In the genomic region with DNA sequence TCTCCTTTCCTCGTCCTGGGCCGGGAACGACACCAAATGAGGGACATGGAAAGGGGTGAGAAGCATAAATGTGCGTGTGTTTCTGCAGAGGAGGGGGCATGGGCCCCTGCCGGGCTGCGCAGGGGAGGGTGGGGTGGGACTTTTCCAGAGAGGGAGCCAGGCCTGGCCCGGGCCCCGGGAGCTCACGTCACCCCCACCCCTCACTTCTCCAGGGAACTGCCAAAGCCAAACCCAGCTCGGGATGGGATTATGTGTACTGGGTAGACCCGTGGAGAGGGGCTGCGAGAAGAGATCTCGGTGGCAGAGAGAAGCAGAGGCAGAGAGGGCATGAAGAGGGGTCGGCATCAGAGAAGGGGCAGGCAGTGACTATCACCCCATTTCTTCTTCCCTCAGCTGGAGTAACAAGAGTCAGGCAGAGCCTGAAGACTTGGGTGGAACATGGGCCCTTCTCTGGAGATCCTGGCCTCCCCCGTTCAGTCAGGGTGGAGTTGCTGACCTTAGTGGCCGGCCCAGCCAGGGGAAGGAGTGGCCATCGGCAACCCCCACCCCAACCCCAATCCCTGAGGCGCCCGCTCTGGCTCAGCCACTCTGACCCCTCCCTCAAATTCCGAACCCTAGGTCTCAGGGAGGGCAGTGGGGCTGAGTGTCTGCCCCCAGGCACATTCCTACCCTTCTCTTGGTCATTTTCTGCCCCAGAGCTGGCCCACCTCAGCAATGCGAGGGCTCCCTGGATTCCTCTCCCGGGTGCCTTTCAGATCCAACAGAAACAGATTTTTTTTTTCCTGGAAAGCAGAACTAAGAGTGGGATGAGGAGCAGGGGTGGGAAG, we compare ENCODE assay signal across 1 cellular context.
TF ChIP-seq lines count a peak whose summit lies in the region.

No MANE protein-coding gene starts in this region.

TF ChIP-seq in liver, 16 proteins besides CTCF, POLR2A, EP300 and RAD21 (continued from another document):
- TF ChIP-seq, protein P1, sequence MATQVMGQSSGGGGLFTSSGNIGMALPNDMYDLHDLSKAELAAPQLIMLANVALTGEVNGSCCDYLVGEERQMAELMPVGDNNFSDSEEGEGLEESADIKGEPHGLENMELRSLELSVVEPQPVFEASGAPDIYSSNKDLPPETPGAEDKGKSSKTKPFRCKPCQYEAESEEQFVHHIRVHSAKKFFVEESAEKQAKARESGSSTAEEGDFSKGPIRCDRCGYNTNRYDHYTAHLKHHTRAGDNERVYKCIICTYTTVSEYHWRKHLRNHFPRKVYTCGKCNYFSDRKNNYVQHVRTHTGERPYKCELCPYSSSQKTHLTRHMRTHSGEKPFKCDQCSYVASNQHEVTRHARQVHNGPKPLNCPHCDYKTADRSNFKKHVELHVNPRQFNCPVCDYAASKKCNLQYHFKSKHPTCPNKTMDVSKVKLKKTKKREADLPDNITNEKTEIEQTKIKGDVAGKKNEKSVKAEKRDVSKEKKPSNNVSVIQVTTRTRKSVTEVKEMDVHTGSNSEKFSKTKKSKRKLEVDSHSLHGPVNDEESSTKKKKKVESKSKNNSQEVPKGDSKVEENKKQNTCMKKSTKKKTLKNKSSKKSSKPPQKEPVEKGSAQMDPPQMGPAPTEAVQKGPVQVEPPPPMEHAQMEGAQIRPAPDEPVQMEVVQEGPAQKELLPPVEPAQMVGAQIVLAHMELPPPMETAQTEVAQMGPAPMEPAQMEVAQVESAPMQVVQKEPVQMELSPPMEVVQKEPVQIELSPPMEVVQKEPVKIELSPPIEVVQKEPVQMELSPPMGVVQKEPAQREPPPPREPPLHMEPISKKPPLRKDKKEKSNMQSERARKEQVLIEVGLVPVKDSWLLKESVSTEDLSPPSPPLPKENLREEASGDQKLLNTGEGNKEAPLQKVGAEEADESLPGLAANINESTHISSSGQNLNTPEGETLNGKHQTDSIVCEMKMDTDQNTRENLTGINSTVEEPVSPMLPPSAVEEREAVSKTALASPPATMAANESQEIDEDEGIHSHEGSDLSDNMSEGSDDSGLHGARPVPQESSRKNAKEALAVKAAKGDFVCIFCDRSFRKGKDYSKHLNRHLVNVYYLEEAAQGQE (IDR thresholded peaks at IDR 0.05): no peak
- TF ChIP-seq FOXA1 (IDR thresholded peaks at IDR 0.05): no peak
- TF ChIP-seq JUND (IDR thresholded peaks at IDR 0.05): no peak
- TF ChIP-seq HNF4A (conservative IDR thresholded peaks at IDR 0.05): no peak
- TF ChIP-seq NR2F2 (IDR thresholded peaks at IDR 0.05): no peak
